8 cellular contexts compared by ENCODE assay signal in genomic region chr7:66627876-66628360, GRCh38. TPM values are rescaled to one million over a fixed set of nuclear protein-coding genes. Genes with fewer than 3 reads are reported as not detected.
DNase-seq lines count a peak whose midpoint lies in the region; ATAC-seq lines count a peak whose summit lies in the region.

No MANE protein-coding gene starts in this region.

- peak in 8 of 61 donors; percentile 25 to 69 (median 50) for DNase-seq in caudate nucleus (lab: John Stamatoyannopoulos, UW)
- DNase-seq in mesendoderm, result no peak
- DNase-seq in aorta, result peak in 1 of 2 donors; percentile 76
- no peak for DNase-seq in central memory CD4-positive, alpha-beta T cell

- peaks cover 0 to 8% (median 0%) of the 10 kb centered on the region in 11 experiments; a peak in 6 of 22 replicates for H3K9me3 ChIP-seq in BLaER1 treated with 17β-estradiol and CSF1 and Interleukin-3, amounts not matched to agents 10 nM and 100 nM (replicated peaks in 1 of 11)
- H3K9me3 ChIP-seq in KOPT-K1 (ENCODE audit: insufficient read depth, low read length, poor library complexity, severe bottlenecking), result no peaks in the 10 kb centered on the region
- H3K9me3 ChIP-seq in aorta (ENCODE audit: control insufficient read depth, low read length), result no peaks in the 10 kb centered on the region

- peak overlapping the region; percentile 38 for H3K4ac ChIP-seq in mesendoderm (ENCODE audit: low read depth, low read length)

- H3K36me3 ChIP-seq in BLaER1 treated with 17β-estradiol and CSF1 and Interleukin-3, amounts not matched to agents 10 nM and 100 nM, result no peaks in the 10 kb centered on the region
- no peaks in the 10 kb centered on the region for H3K36me3 ChIP-seq in KOPT-K1 (ENCODE audit: insufficient read depth, low read length)
- no peaks in the 10 kb centered on the region for H3K36me3 ChIP-seq in mesendoderm (ENCODE audit: control insufficient read depth, insufficient read depth, low read length)
- no peaks in the 10 kb centered on the region for H3K36me3 ChIP-seq in aorta (ENCODE audit: control insufficient read depth in 1 of 2, insufficient read depth in 2 of 2, low read length in 1 of 2)

- no peak overlapping the region for H2AK5ac ChIP-seq in mesendoderm (ENCODE audit: low read length)

- ATAC-seq in GM21390 (IDR thresholded peaks at IDR 0.05; ENCODE audit: unreplicated experiment), result peak; percentile 0
- peak; percentile 34 for ATAC-seq in aorta (ENCODE audit: low FRiP score)
- ATAC-seq in GM19351 (IDR thresholded peaks at IDR 0.05; ENCODE audit: unreplicated experiment), result no peak

- intact Hi-C loops in aorta (cut with DNase I), result loop anchor here (1.0 to 5.0 kb wide), 4 partner anchors 36 to 71 kb away; no protein-coding TSS in a partner anchor

- peaks cover 0 to 32% (median 17%) of the 10 kb centered on the region in 11 experiments; a peak in 12 of 22 replicates for H4K20me1 ChIP-seq in BLaER1 treated with 17β-estradiol and CSF1 and Interleukin-3, amounts not matched to agents 10 nM and 100 nM

- peaks cover 10% of the 10 kb centered on the region for H3K79me1 ChIP-seq in mesendoderm (ENCODE audit: low read length)

- H3K56ac ChIP-seq in mesendoderm (ENCODE audit: low read length), result peak overlapping the region; percentile 100

- peak overlapping the region; percentile 79 to 89 (median 87) for H3K9ac ChIP-seq in BLaER1 treated with 17β-estradiol and CSF1 and Interleukin-3, amounts not matched to agents 10 nM and 100 nM
- H3K9ac ChIP-seq in mesendoderm (ENCODE audit: low read length), result peak overlapping the region; percentile 99

- peaks cover 8% of the 10 kb centered on the region for H3K79me2 ChIP-seq in mesendoderm (ENCODE audit: control insufficient read depth, insufficient read depth, low read length)

- no peak overlapping the region for H3K23ac ChIP-seq in mesendoderm (ENCODE audit: low read length)

- H3K4me1 ChIP-seq in BLaER1 treated with 17β-estradiol and CSF1 and Interleukin-3, amounts not matched to agents 10 nM and 100 nM, result peaks cover 46 to 53% (median 49%) of the 10 kb centered on the region in 10 experiments
- H3K4me1 ChIP-seq in mesendoderm (ENCODE audit: control insufficient read depth, low read depth, low read length), result no peaks in the 10 kb centered on the region
- H3K4me1 ChIP-seq in aorta (ENCODE audit: control insufficient read depth in 1 of 2, insufficient read depth in 2 of 2, low read length in 2 of 2), result peaks cover 0 to 3% of the 10 kb centered on the region in 2 donors

- no peak overlapping the region for H2BK120ac ChIP-seq in mesendoderm (ENCODE audit: low read depth, low read length)

- H3K27ac ChIP-seq in BLaER1 treated with 17β-estradiol and CSF1 and Interleukin-3, amounts not matched to agents 10 nM and 100 nM, result peak overlapping the region; percentile 75 to 92 (median 86)
- H3K27ac ChIP-seq in KOPT-K1 (ENCODE audit: low read depth, low read length, poor library complexity, severe bottlenecking) (peak overlapping the region; percentile 53), caudate nucleus (ENCODE audit: low read depth, low read length) (peak overlapping the region; percentile 97), mesendoderm (ENCODE audit: low read depth, low read length) (peak overlapping the region; percentile 84), aorta (ENCODE audit: low read depth in 1 of 2, low read length in 2 of 2) (peak overlapping the region; percentile 43 to 92)

- peak overlapping the region; percentile 84 to 98 (median 89) for H3K4me2 ChIP-seq in BLaER1 treated with 17β-estradiol and CSF1 and Interleukin-3, amounts not matched to agents 10 nM and 100 nM
- H3K4me2 ChIP-seq in mesendoderm (ENCODE audit: low read length), result peak overlapping the region; percentile 95

- H2BK15ac ChIP-seq in mesendoderm (replicated peaks; ENCODE audit: low read depth), result no peak overlapping the region

- H3K27me3 ChIP-seq in BLaER1 treated with 17β-estradiol and CSF1 and Interleukin-3, amounts not matched to agents 10 nM and 100 nM, result peaks cover 0 to 9% (median 0%) of the 10 kb centered on the region in 11 experiments; a peak in 3 of 22 replicates
- H3K27me3 ChIP-seq in mesendoderm (ENCODE audit: insufficient read depth, low read length, poor library complexity) (no peaks in the 10 kb centered on the region), aorta (ENCODE audit: control insufficient read depth in 1 of 2, insufficient read depth in 2 of 2, low read length in 1 of 2) (no peaks in the 10 kb centered on the region)

- H4K8ac ChIP-seq in mesendoderm (ENCODE audit: low read depth, low read length), result no peak overlapping the region

- no peak overlapping the region for H2BK5ac ChIP-seq in mesendoderm (ENCODE audit: low read length)

- WGBS in mesendoderm (ENCODE audit: extremely low coverage, insufficient coverage, low lambda C conversion rate), result no CpG with 5 or more reads among the region's 18 CpGs
- WGBS in aorta, 2 donors, result 0 to 1% methylated on average over 18 of the region's 18 CpGs

- peak overlapping the region; percentile 11 for H3K18ac ChIP-seq in mesendoderm (ENCODE audit: low read length)

- no peak overlapping the region for H4K5ac ChIP-seq in mesendoderm (ENCODE audit: low read length)

- H3K4me3 ChIP-seq in BLaER1 treated with 17β-estradiol and CSF1 and Interleukin-3, amounts not matched to agents 10 nM and 100 nM, result peak overlapping the region; percentile 57 to 83 (median 74)
- H3K4me3 ChIP-seq in mesendoderm (ENCODE audit: low read length) (peak overlapping the region; percentile 93), aorta (ENCODE audit: low read length in 2 of 2) (peak overlapping the region; percentile 19 to 50)

RNA-seq across cellular contexts. Expression of gene KCTD7, which starts 0.8 kb away (rescaled TPM):
- 3.4 TPM for polyA plus RNA-seq in mesendoderm (2013, experiment 1 of 2)
- 3.2 TPM for polyA plus RNA-seq in mesendoderm (2013, experiment 2 of 2)
- 10 to 100 TPM; 11.4 to 24.4 TPM for total RNA-seq in aorta
- 10 to 100 TPM; 10.8 to 14.9 TPM for polyA plus RNA-seq in aorta

Comparison
In these comparisons a context has a peak if more than half of its experiments do, and no peak if none do; other contexts are left out.
1. H3K4me3 ChIP-seq: peak in every context shown above with its lines; median percentile 93 in mesendoderm; 74 in BLaER1 treated with 17β-estradiol and CSF1 and Interleukin-3, amounts not matched to agents 10 nM and 100 nM; 34 in aorta.